8 cellular contexts compared by ENCODE assay signal in genomic region chr4:25233737-25234389, GRCh38. TPM values are rescaled to one million over a fixed set of nuclear protein-coding genes. Genes with fewer than 3 reads are reported as not detected.
DNase-seq lines count a peak whose midpoint lies in the region; ATAC-seq and TF ChIP-seq lines count a peak whose summit lies in the region.

PI4K2B (plus strand) TSS chr4:25234033; CDS start chr4:25234164, 131 bp downstream.

- peaks cover 0 to 5% (median 2%) of the 10 kb centered on the region in 3 donors for H3K27me3 Mint-ChIP-seq in CD14-positive monocyte (ENCODE audit: low read depth in 3 of 3)

- H3K4me1 Mint-ChIP-seq in CD14-positive monocyte, result peaks cover 27% of the 10 kb centered on the region

- intact Hi-C loops in CD14-positive monocyte (cut with micrococcal nuclease) (loop anchor here in 1 of 2 donors (5.0 kb wide), 3 partner anchors 62 to 652 kb away; partner anchors contain the start of genes DHX15 and ZCCHC4), lower leg skin (cut with DNase I; ENCODE audit: low total_unique reads) (loop anchor here (10.0 kb wide), 1 partner anchor 71 kb away; no protein-coding TSS in a partner anchor)

- peak within 1 kb of the TSS; percentile 87 to 95 for H3K4me3 Mint-ChIP-seq in CD14-positive monocyte

- H3K4me3 ChIP-seq in lower leg skin (ENCODE audit: low read depth, poor library complexity, severe bottlenecking), result peak within 1 kb of the TSS; percentile 87

- 1 to 3% methylated on average over 21 to 30 of the region's 72 CpGs for WGBS in lower leg skin, 2 donors

- H3K36me3 Mint-ChIP-seq in CD14-positive monocyte, result peaks cover 4 to 17% of the 10 kb centered on the region in 2 donors

- H3K27ac Mint-ChIP-seq in CD14-positive monocyte, result peak within 1 kb of the TSS; percentile 91 to 97 (median 93)

- no peak for TF ChIP-seq POLR2A in lower leg skin (IDR thresholded peaks at IDR 0.05)

- ATAC-seq in GM19397 (IDR thresholded peaks at IDR 0.05; ENCODE audit: unreplicated experiment), result peak; percentile 84
- ATAC-seq in HG03565 (IDR thresholded peaks at IDR 0.05; ENCODE audit: unreplicated experiment), result peak; percentile 56

- DNase-seq in CD14-positive monocyte (ENCODE audit: low spot score) (peak; percentile 79), NCI-H774 (lab: John Stamatoyannopoulos, UW) (peak; percentile 93), dermis microvascular lymphatic vessel endothelial cell (ENCODE audit: low read depth in 2 of 2) (peak; percentile 52 to 88), lower leg skin (ENCODE audit: low spot score in 2 of 2) (peak; percentile 75 to 97)
- peak; percentile 92 for DNase-seq in activated CD4-positive, alpha-beta T cell treated with anti-CD3 and anti-CD28 coated beads, Interleukin-2, amount 50 U/mL, for 48 hours
- peak; percentile 88 to 94 (median 92) for DNase-seq in stimulated activated CD4-positive, alpha-beta T cell treated with anti-CD3 and anti-CD28 coated beads, TNF-alpha, amount 100 ng/mL, for 1 hour (ENCODE audit: low read depth in 3 of 3, low spot score in 1 of 3)

- no peak for TF ChIP-seq CTCF in CD14-positive monocyte (IDR thresholded peaks at IDR 0.05)
- no peak for TF ChIP-seq CTCF in lower leg skin (IDR thresholded peaks at IDR 0.05)

- peaks cover 22 to 42% (median 38%) of the 10 kb centered on the region in 7 donors for H3K9me3 Mint-ChIP-seq in CD14-positive monocyte

RNA-seq across cellular contexts. Expression of gene PI4K2B, which starts in this region (rescaled TPM):
- polyA plus RNA-seq in CD14-positive monocyte, result 1 to 10 TPM; 7.4 to 8.5 TPM
- 19.7 and 24.4 TPM in 2 replicates for total RNA-seq in dermis microvascular lymphatic vessel endothelial cell
- total RNA-seq in lower leg skin, result 10 to 100 TPM; 17.9 to 25.6 (median 18.8) TPM

Comparison
In these comparisons a context has a peak if more than half of its experiments do, and no peak if none do; other contexts are left out.
1. Peak in every context shown above with its lines: DNase-seq, ATAC-seq and H3K4me3 ChIP-seq.